ENCODE assay signal across 8 cellular contexts in genomic region chr2:26035110-26035728, GRCh38. TPM values are rescaled to one million over a fixed set of nuclear protein-coding genes. Genes with fewer than 3 reads are reported as not detected.
DNase-seq lines count a peak whose midpoint lies in the region; ATAC-seq and TF ChIP-seq lines count a peak whose summit lies in the region.

No MANE protein-coding gene starts in this region.

- H3K36me3 ChIP-seq in adipocyte (ENCODE audit: control insufficient read depth, insufficient read depth, low read length, severe bottlenecking) (peaks cover 1% of the 10 kb centered on the region), left lung (peaks cover 0 to 23% of the 10 kb centered on the region in 2 donors), testis (ENCODE audit: low read depth, missing control alignments) (no peaks in the 10 kb centered on the region)

- DNase-seq in stimulated activated CD4-positive, alpha-beta T cell treated with anti-CD3 and anti-CD28 coated beads, Interleukin-15, amount 100 ng/mL, for 24 hours, result peak; percentile 31
- no peak for DNase-seq in stimulated activated CD4-positive, alpha-beta T cell treated with anti-CD3 and anti-CD28 coated beads, Interleukin-12 subunit alpha, Interleukin-12 subunit beta, amount 100 ng/mL, for 4 hours
- DNase-seq in adipocyte (ENCODE audit: low read depth) (peak; percentile 52), left lung (no peak), testis (peak; percentile 50), dedifferentiated amniotic fluid mesenchymal stem cell (ENCODE audit: extremely low spot score) (no peak), NCI-H2196 (lab: John Stamatoyannopoulos, UW; ENCODE audit: unreplicated experiment) (no peak)

- H3K9me3 ChIP-seq in adipocyte (ENCODE audit: control insufficient read depth, low read length) (no peaks in the 10 kb centered on the region), left lung (no peaks in the 10 kb centered on the region), testis (no peaks in the 10 kb centered on the region)

- H3K27ac ChIP-seq in left lung (peak overlapping the region; percentile 94 to 97), testis (peak overlapping the region; percentile 96 to 98)

- H3K9ac ChIP-seq in adipocyte (ENCODE audit: low read length), result peak overlapping the region; percentile 98

- intact Hi-C loops in left lung (cut with DNase I) (no loop called here), testis (cut with DNase I; ENCODE audit: low total_unique reads) (no loop called here)

- H3K4me1 ChIP-seq in adipocyte (ENCODE audit: control insufficient read depth, insufficient read depth, low read length), result peaks cover 14% of the 10 kb centered on the region
- H3K4me1 ChIP-seq in left lung, result peaks cover 22 to 52% of the 10 kb centered on the region in 2 donors
- H3K4me1 ChIP-seq in testis, result peaks cover 15% of the 10 kb centered on the region

- no peaks in the 10 kb centered on the region for H3K27me3 ChIP-seq in adipocyte (replicated peaks; ENCODE audit: control insufficient read depth, insufficient read depth, low read length)
- no peaks in the 10 kb centered on the region for H3K27me3 ChIP-seq in left lung
- no peaks in the 10 kb centered on the region for H3K27me3 ChIP-seq in testis

- 4 to 5% methylated on average over 11 of the region's 11 CpGs for WGBS in testis, 2 donors

- no peak for TF ChIP-seq POLR2A in testis (IDR thresholded peaks at IDR 0.05)

- TF ChIP-seq CTCF in left lung (IDR thresholded peaks at IDR 0.05), result no peak
- no peak for TF ChIP-seq CTCF in testis (IDR thresholded peaks at IDR 0.05)

- ATAC-seq in left lung (no peak), HG02970 (IDR thresholded peaks at IDR 0.05; ENCODE audit: low FRiP score, unreplicated experiment) (no peak)

- peak overlapping the region; percentile 100 for H3K4me3 ChIP-seq in adipocyte (ENCODE audit: low read length)
- H3K4me3 ChIP-seq in left lung, result peak overlapping the region; percentile 64 to 77
- H3K4me3 ChIP-seq in testis, result peak overlapping the region; percentile 93 to 96

RNA-seq across cellular contexts. Expression of gene RAB10, which starts 1.3 kb away (rescaled TPM):
- total RNA-seq in left lung (100 to 1,000 TPM; 114 to 175 TPM), testis (100 to 1,000 TPM in 1 of 2 donors, 10 to 100 TPM in 1; 96.8 to 112 TPM)
- 74.8 TPM for polyA plus RNA-seq in testis (ENCODE audit: insufficient read depth, low read depth, low replicate concordance)

RNA-seq across cellular contexts. Expression of gene KIF3C, which starts 52.9 kb away (rescaled TPM):
- 10 to 100 TPM in 1 of 2 donors, 1 to 10 TPM in 1; 5.4 to 10.3 TPM for total RNA-seq in left lung
- 1 to 10 TPM; 8.7 to 9.8 TPM for total RNA-seq in testis
- 7.1 TPM for polyA plus RNA-seq in testis (ENCODE audit: insufficient read depth, low read depth, low replicate concordance)

Comparison
In these comparisons a context has a peak if more than half of its experiments do, and no peak if none do; other contexts are left out.
1. DNase-seq: peak in stimulated activated CD4-positive, alpha-beta T cell treated with anti-CD3 and anti-CD28 coated beads, Interleukin-15, amount 100 ng/mL, for 24 hours (single experiment), adipocyte (single experiment) and testis (single experiment); none in stimulated activated CD4-positive, alpha-beta T cell treated with anti-CD3 and anti-CD28 coated beads, Interleukin-12 subunit alpha, Interleukin-12 subunit beta, amount 100 ng/mL, for 4 hours (single experiment), left lung (0 of 2), dedifferentiated amniotic fluid mesenchymal stem cell (single experiment) and NCI-H2196 (single experiment).
2. Peak in every context shown above with its lines, with median percentiles within 50 percentile points of each other: H3K4me3 ChIP-seq.